In genomic region chr15:44096596-44096995, GRCh38 we compare ENCODE assay signal across 15 cellular contexts.
DNase-seq lines count a peak whose midpoint lies in the region; ATAC-seq and TF ChIP-seq lines count a peak whose summit lies in the region.
"Had no signal": no experiment of that assay in that cellular context is flagged by ENCODE, and none has a peak within 500 bp of the region (broad histone marks: within the 10 kb centered on the region; RNA-seq: fewer than 3 reads in every experiment).

No MANE protein-coding gene starts in this region.

- peak overlapping the region; percentile 48; the same call in 1 of the 2 replicates for H3K14ac ChIP-seq in IMR-90 (replicated peaks; ENCODE audit: low read depth, low read length)

- no peak overlapping the region for H2BK20ac ChIP-seq in IMR-90 (ENCODE audit: low read depth, low read length)

- H2BK15ac ChIP-seq in IMR-90 (ENCODE audit: low read depth, low read length), result no peak overlapping the region

- H4K20me1 ChIP-seq in IMR-90 (ENCODE audit: insufficient read depth, low read length) (no peaks in the 10 kb centered on the region), mammary epithelial cell (ENCODE audit: insufficient read depth, low read length) (no peaks in the 10 kb centered on the region)

- no peak overlapping the region for H3K4ac ChIP-seq in IMR-90 (ENCODE audit: low read depth, low read length)

- H2AK9ac ChIP-seq in IMR-90 (replicated peaks; ENCODE audit: low read depth, low read length, poor library complexity), result no peak overlapping the region

- peaks cover 3% of the 10 kb centered on the region; the same call in 1 of the 2 replicates for H3K9me1 ChIP-seq in IMR-90 (ENCODE audit: insufficient read depth, low read length)

- in situ Hi-C loops in IMR-90 (cut with MboI; ENCODE audit: low sequenced_read_pairs), result no loop called here
- in situ Hi-C loops in mammary epithelial cell (cut with MboI; ENCODE audit: low sequenced_read_pairs in 2 of 2), result no loop called here

- no peak overlapping the region for H3K18ac ChIP-seq in IMR-90 (ENCODE audit: low read depth, low read length)

- BruUV-seq in IMR-90 (replicated peaks; lab: Mats Ljungman, UMichigan) (no TSS peak), mammary epithelial cell (replicated peaks; lab: Mats Ljungman, UMichigan) (no TSS peak)

- H2AFZ ChIP-seq in IMR-90 (replicated peaks; ENCODE audit: low read length, poor library complexity) (no peak overlapping the region), mammary epithelial cell (ENCODE audit: low read depth, low read length) (no peak overlapping the region)

- H4K5ac ChIP-seq in IMR-90 (ENCODE audit: low read depth, low read length), result no peak overlapping the region

- H3K27me3 ChIP-seq in IMR-90 (ENCODE audit: control insufficient read depth, insufficient read depth, low read length) (no peaks in the 10 kb centered on the region), adipocyte (replicated peaks; ENCODE audit: control insufficient read depth, insufficient read depth, low read length) (no peaks in the 10 kb centered on the region), mammary epithelial cell (ENCODE audit: insufficient read depth, low read length) (no peaks in the 10 kb centered on the region)

- TF ChIP-seq RAD21 in IMR-90 (IDR thresholded peaks at IDR 0.05; ENCODE audit: low read length), result no peak

- no peak overlapping the region for H2BK5ac ChIP-seq in IMR-90 (ENCODE audit: low read depth, low read length, poor library complexity, severe bottlenecking)

- H2BK120ac ChIP-seq in IMR-90 (ENCODE audit: low read depth, low read length), result no peak overlapping the region

- H3K4me3 ChIP-seq in IMR-90 (ENCODE audit: insufficient read depth, low read depth, low read length) (no peak overlapping the region), adipocyte (ENCODE audit: low read length) (no peak overlapping the region), foreskin fibroblast (ENCODE audit: low read depth in 1 of 2, low read length in 2 of 2) (no peak overlapping the region), mammary epithelial cell (replicated peaks in 1 of 3; ENCODE audit: insufficient read depth in 1 of 3, low read depth in 2 of 3, low read length in 3 of 3) (no peak overlapping the region)
- H3K4me3 ChIP-seq: K562 had no signal

- H3K27ac ChIP-seq in IMR-90 (ENCODE audit: insufficient read depth, low read length) (no peak overlapping the region), temporal lobe (ENCODE audit: low read depth, low read length) (peak overlapping the region; percentile 92), mammary epithelial cell (ENCODE audit: insufficient read depth, low read depth, low read length) (no peak overlapping the region)

- no peak for TF ChIP-seq POLR2A in IMR-90 (IDR thresholded peaks at IDR 0.05; ENCODE audit: low read depth, low read length)

- H3K9me3 ChIP-seq in IMR-90 (ENCODE audit: control insufficient read depth, insufficient read depth, low read length) (no peaks in the 10 kb centered on the region), adipocyte (ENCODE audit: control insufficient read depth, low read length) (no peaks in the 10 kb centered on the region), mammary epithelial cell (replicated peaks; ENCODE audit: insufficient read depth, low read length) (no peaks in the 10 kb centered on the region)

- no peak overlapping the region; the same call in 1 of the 2 replicates for H2AK5ac ChIP-seq in IMR-90 (ENCODE audit: low read depth, low read length)

- intact Hi-C loops in IMR-90 (cut with micrococcal nuclease), result no loop called here
- intact Hi-C loops in mammary epithelial cell (cut with micrococcal nuclease), result no loop called here

- no peaks in the 10 kb centered on the region for H3K36me3 ChIP-seq in IMR-90 (ENCODE audit: control insufficient read depth, insufficient read depth, low read length)
- H3K36me3 ChIP-seq in adipocyte (ENCODE audit: control insufficient read depth, insufficient read depth, low read length, severe bottlenecking), result no peaks in the 10 kb centered on the region
- peaks cover 2% of the 10 kb centered on the region for H3K36me3 ChIP-seq in mammary epithelial cell (ENCODE audit: insufficient read depth, low read length)

- POLR2A ChIA-PET in IMR-90 (lab: Charles Lee; ENCODE audit: unreplicated experiment), result no interaction called here

- H4K8ac ChIP-seq in IMR-90 (ENCODE audit: low read depth in 2 of 2, low read length in 2 of 2), result no peak overlapping the region

- no peak overlapping the region for H4K91ac ChIP-seq in IMR-90 (ENCODE audit: insufficient read depth, low read depth, low read length)

- DNase-seq in IMR-90, result no peak
- DNase-seq in adipocyte (ENCODE audit: low read depth), result peak; percentile 34
- peak; percentile 16 to 21 for DNase-seq in foreskin fibroblast
- DNase-seq in NCI-H1436 treated with DMSO at 0.1 percent for 48 hours (lab: John Stamatoyannopoulos, UW), result no peak
- DNase-seq in mammary epithelial cell, result no peak
- no peak for DNase-seq in SHP77 (lab: John Stamatoyannopoulos, UW)
- DNase-seq: DMS 273 treated with DMSO at 0.1 percent for 48 hours, GF-D8, NCI-H187 treated with DMSO at 0.1 percent for 48 hours, NCI-H2227 treated with DMSO at 0.1 percent for 48 hours, NCI-H510A treated with DMSO at 0.1 percent for 48 hours, NCI-H774, OCI-M1 had no signal

- no CpG with 5 or more reads among the region's 3 CpGs for WGBS in IMR-90 (ENCODE audit: extremely low coverage in 2 of 2, insufficient read length in 1 of 2), 2 experiments
- WGBS in mammary epithelial cell (ENCODE audit: low coverage, missing lambda C conversion rate), result 100% methylated on average over 3 of the region's 3 CpGs

- no peak overlapping the region for H3K56ac ChIP-seq in IMR-90 (ENCODE audit: extremely low read depth, insufficient read depth, low read length)

- dilution Hi-C loops in IMR-90 (cut with HindIII; ENCODE audit: low sequenced_read_pairs, unreplicated experiment), result no loop called here
- dilution Hi-C loops in mammary epithelial cell (cut with HindIII; ENCODE audit: low sequenced_read_pairs), result no loop called here

- no peak overlapping the region for H3K23ac ChIP-seq in IMR-90 (ENCODE audit: low read depth, low read length)

- ATAC-seq in IMR-90 (ENCODE audit: low read depth), result no peak
- ATAC-seq: K562 had no signal

- TF ChIP-seq CTCF in IMR-90 (conservative IDR thresholded peaks at IDR 0.05; ENCODE audit: low read depth, low read length) (no peak), foreskin fibroblast (IDR thresholded peaks at IDR 0.05; ENCODE audit: low read depth, low read length) (no peak), mammary epithelial cell (conservative IDR thresholded peaks at IDR 0.05 in 1 of 2, IDR thresholded peaks at IDR 0.05 in 1 of 2; ENCODE audit: extremely low read depth in 1 of 2, insufficient read depth in 1 of 2, low read depth in 1 of 2, low read length in 2 of 2) (no peak)

- peaks cover 70% of the 10 kb centered on the region for H3K79me2 ChIP-seq in mammary epithelial cell (ENCODE audit: insufficient read depth, low read length)

- CTCF ChIA-PET in IMR-90 (lab: Yijun Ruan, JAX), result interaction anchor here (0.6 kb wide), 1 partner anchor 24 kb away, joined by 5 read pairs; no protein-coding TSS in a partner anchor
- CTCF ChIA-PET in mammary epithelial cell (lab: Charles Lee; ENCODE audit: low non-redundant PET), result no interaction called here

- no peak overlapping the region for H3K9ac ChIP-seq in IMR-90 (ENCODE audit: low read depth, low read length)
- no peak overlapping the region for H3K9ac ChIP-seq in adipocyte (ENCODE audit: low read length)
- H3K9ac ChIP-seq in mammary epithelial cell (ENCODE audit: insufficient read depth, low read length), result no peak overlapping the region

- peaks cover 0 to 22% of the 10 kb centered on the region in 2 experiments; a peak in 2 of 4 replicates for H3K79me1 ChIP-seq in IMR-90 (ENCODE audit: low read depth in 1 of 2, low read length in 2 of 2)

- H3K4me2 ChIP-seq in IMR-90 (ENCODE audit: low read depth, low read length) (no peak overlapping the region), mammary epithelial cell (ENCODE audit: insufficient read depth, low read depth, low read length) (no peak overlapping the region)

- peaks cover 8% of the 10 kb centered on the region for H3K4me1 ChIP-seq in IMR-90 (ENCODE audit: control insufficient read depth, insufficient read depth, low read length)
- H3K4me1 ChIP-seq in adipocyte (ENCODE audit: control insufficient read depth, insufficient read depth, low read length), result peaks cover 45% of the 10 kb centered on the region
- H3K4me1 ChIP-seq in mammary epithelial cell (ENCODE audit: insufficient read depth, low read length), result peaks cover 19% of the 10 kb centered on the region

TF ChIP-seq in IMR-90, 13 proteins besides CTCF, POLR2A, EP300 and RAD21:
- no peak for TF ChIP-seq CHD1 (IDR thresholded peaks at IDR 0.05; ENCODE audit: low read depth, low read length)
- TF ChIP-seq USF2 (IDR thresholded peaks at IDR 0.05; ENCODE audit: low read depth, low read length), result no peak
- TF ChIP-seq MAZ (IDR thresholded peaks at IDR 0.05; ENCODE audit: borderline replicate concordance, low read depth, low read length), result no peak
- no peak for TF ChIP-seq RFX5 (IDR thresholded peaks at IDR 0.05; ENCODE audit: low read depth, low read length)
- no peak for TF ChIP-seq MAFK (IDR thresholded peaks at IDR 0.05; ENCODE audit: low read depth, low read length)
- TF ChIP-seq RCOR1 (IDR thresholded peaks at IDR 0.05; ENCODE audit: insufficient replicate concordance, low read length), result no peak
- no peak for TF ChIP-seq FOS (IDR thresholded peaks at IDR 0.05; ENCODE audit: low read depth, low read length)
- TF ChIP-seq BHLHE40 (IDR thresholded peaks at IDR 0.05; ENCODE audit: low read depth, low read length), result no peak
- no peak for TF ChIP-seq NFE2L2 (IDR thresholded peaks at IDR 0.05; ENCODE audit: low read depth, low read length)
- TF ChIP-seq SMC3 (IDR thresholded peaks at IDR 0.05; ENCODE audit: low read depth, low read length), result no peak

Comparison
In these comparisons a context has a peak if more than half of its experiments do, and no peak if none do; other contexts are left out.
1. DNase-seq: peak in adipocyte (single experiment) and foreskin fibroblast (2 of 2); none in IMR-90 (single experiment), NCI-H1436 treated with DMSO at 0.1 percent for 48 hours (single experiment), mammary epithelial cell (single experiment) and SHP77 (0 of 2).